ENCODE assay signal across 25 cellular contexts in genomic region chr10:35262436-35262835, GRCh38.
DNase-seq lines count a peak whose midpoint lies in the region; ATAC-seq, FAIRE-seq and TF ChIP-seq lines count a peak whose summit lies in the region.
"Had no signal": no experiment of that assay in that cellular context is flagged by ENCODE, and none has a peak within 500 bp of the region (broad histone marks: within the 10 kb centered on the region; RNA-seq: fewer than 3 reads in every experiment).

No MANE protein-coding gene starts in this region.

- no TSS peak for BruUV-seq in endothelial cell of umbilical vein (replicated peaks; lab: Mats Ljungman, UMichigan)

- no peaks in the 10 kb centered on the region for H3K79me2 ChIP-seq in endothelial cell of umbilical vein (ENCODE audit: control insufficient read depth, insufficient read depth, low read length)
- H3K79me2 ChIP-seq in SK-N-SH (ENCODE audit: insufficient read depth): no peaks in the 10 kb centered on the region

- H3K4me1 ChIP-seq in endothelial cell of umbilical vein (ENCODE audit: control insufficient read depth, extremely low read depth, insufficient read depth, low read length) (no peaks in the 10 kb centered on the region), SK-N-SH (ENCODE audit: control insufficient read depth in 1 of 2, insufficient read depth in 2 of 2, low read depth in 1 of 2, low read length in 1 of 2) (no peaks in the 10 kb centered on the region)
- H3K4me1 ChIP-seq: BE2C had no signal

- no peak overlapping the region for H3K27ac ChIP-seq in endothelial cell of umbilical vein (ENCODE audit: insufficient read depth, low read depth, low read length)
- no peak overlapping the region for H3K27ac ChIP-seq in SK-N-SH (ENCODE audit: low read depth in 2 of 2, low read length in 1 of 2)

- no peak overlapping the region for H3K4me2 ChIP-seq in endothelial cell of umbilical vein (ENCODE audit: insufficient read depth, low read length)
- no peak overlapping the region for H3K4me2 ChIP-seq in SK-N-SH
- H3K4me2 ChIP-seq: GM23338 had no signal

- no peaks in the 10 kb centered on the region for H3K27me3 ChIP-seq in endothelial cell of umbilical vein (ENCODE audit: control insufficient read depth in 2 of 2, insufficient read depth in 2 of 2, low read length in 2 of 2)
- H3K27me3 ChIP-seq in SK-N-SH (ENCODE audit: insufficient read depth): no peaks in the 10 kb centered on the region
- H3K27me3 ChIP-seq: BE2C had no signal

- intact Hi-C loops in endothelial cell of umbilical vein (cut with micrococcal nuclease): no loop called here

- no peaks in the 10 kb centered on the region for H3K9me2 ChIP-seq in SK-N-SH

- H3K9me1 ChIP-seq in endothelial cell of umbilical vein (replicated peaks; ENCODE audit: control insufficient read depth, extremely low read depth, insufficient read depth, low read length): no peaks in the 10 kb centered on the region

- DNase-seq in ELR (ENCODE audit: low read depth): peak; percentile 60
- peak; percentile 25 for DNase-seq in M059J (ENCODE audit: low read depth)
- DNase-seq in endothelial cell of umbilical vein (ENCODE audit: low read depth, low spot score): no peak
- DNase-seq in mesenteric fat pad (ENCODE audit: low spot score): peak; percentile 8
- no peak for DNase-seq in activated T-cell treated with anti-CD3 and anti-CD28 coated beads, Interleukin-2, amount 50 U/mL, for 48 hours
- DNase-seq in SK-N-SH: no peak
- DNase-seq: 8988T; ACHN; BE2C; Calu3; CD8-positive, alpha-beta memory T cell; DMS79 treated with DMSO at 0.1 percent for 48 hours; H9; KG1; NCI-H1048; NCI-H1417; NCI-H1694; NCI-H2029 treated with DMSO at 0.1 percent for 48 hours; NCI-H446 treated with DMSO at 0.1 percent for 48 hours; NCI-H526; SHP77 treated with DMSO at 0.1 percent for 48 hours had no signal

- no peaks in the 10 kb centered on the region for H3K36me3 ChIP-seq in endothelial cell of umbilical vein (ENCODE audit: control insufficient read depth in 2 of 2, extremely low read depth in 1 of 2, insufficient read depth in 2 of 2, low read length in 2 of 2)
- H3K36me3 ChIP-seq in SK-N-SH (replicated peaks in 1 of 2; ENCODE audit: control insufficient read depth in 1 of 2, insufficient read depth in 2 of 2, low read length in 1 of 2): no peaks in the 10 kb centered on the region
- H3K36me3 ChIP-seq: BE2C had no signal

- TF ChIP-seq RAD21 in SK-N-SH (IDR thresholded peaks at IDR 0.05; ENCODE audit: low read length): no peak

- no peak for TF ChIP-seq EP300 in SK-N-SH (IDR thresholded peaks at IDR 0.05; ENCODE audit: borderline replicate concordance in 1 of 2, low read depth in 1 of 2, low read length in 1 of 2)

- POLR2A ChIA-PET in endothelial cell of umbilical vein (lab: Charles Lee) (no interaction called here), SK-N-SH (lab: Yijun Ruan, JAX) (no interaction called here)

- ATAC-seq in GM21515 (IDR thresholded peaks at IDR 0.05; ENCODE audit: unreplicated experiment): no peak
- ATAC-seq: GM23338, Panc1 had no signal

- no peak overlapping the region for H3K4me3 ChIP-seq in endothelial cell of umbilical vein (replicated peaks in 1 of 3; ENCODE audit: insufficient read depth in 1 of 3, low read depth in 1 of 3, low read length in 3 of 3)
- no peak overlapping the region for H3K4me3 ChIP-seq in SK-N-SH (ENCODE audit: low read depth in 2 of 2, low read length in 1 of 2)
- H3K4me3 ChIP-seq: GM23338 had no signal

- no peaks in the 10 kb centered on the region for H3K9me3 ChIP-seq in endothelial cell of umbilical vein (replicated peaks; ENCODE audit: control insufficient read depth, insufficient read depth, low read length)
- H3K9me3 ChIP-seq in SK-N-SH: peaks cover 8% of the 10 kb centered on the region; the same call in 1 of the 2 replicates
- H3K9me3 ChIP-seq: BE2C had no signal

- H2AFZ ChIP-seq in endothelial cell of umbilical vein (ENCODE audit: low read depth, low read length): no peak overlapping the region
- no peak overlapping the region for H2AFZ ChIP-seq in SK-N-SH (ENCODE audit: low read depth)
- H2AFZ ChIP-seq: GM23338 had no signal

- H4K20me1 ChIP-seq in endothelial cell of umbilical vein (replicated peaks; ENCODE audit: control insufficient read depth, extremely low read depth, insufficient read depth, low read length): no peaks in the 10 kb centered on the region
- no peaks in the 10 kb centered on the region for H4K20me1 ChIP-seq in SK-N-SH (ENCODE audit: insufficient read depth)

- WGBS in SK-N-SH (ENCODE audit: low lambda C conversion rate): 96% methylated on average over 5 of the region's 5 CpGs

- H3F3A ChIP-seq in SK-N-SH (replicated peaks; ENCODE audit: insufficient read depth): peaks cover 13% of the 10 kb centered on the region

- no peak for FAIRE-seq in endothelial cell of umbilical vein (lab: Jason Lieb, UNC)
- FAIRE-seq: GM19239 had no signal

- no peak overlapping the region for H3K9ac ChIP-seq in endothelial cell of umbilical vein (replicated peaks; ENCODE audit: extremely low read depth, insufficient read depth, low read length)
- no peak overlapping the region for H3K9ac ChIP-seq in SK-N-SH

- CTCF ChIA-PET in endothelial cell of umbilical vein (lab: Charles Lee): no interaction called here
- CTCF ChIA-PET in SK-N-SH (lab: Yijun Ruan, JAX): no interaction called here

- dilution Hi-C loops in endothelial cell of umbilical vein (cut with MboI; ENCODE audit: extremely low pct_ligation_motif_present, low sequenced_read_pairs): no loop called here

- no peak for TF ChIP-seq POLR2A in endothelial cell of umbilical vein (IDR thresholded peaks at IDR 0.05; ENCODE audit: low read depth, low read length)

- TF ChIP-seq CTCF in endothelial cell of umbilical vein (IDR thresholded peaks at IDR 0.05; ENCODE audit: extremely low read depth in 1 of 2, insufficient read depth in 1 of 2, low read depth in 1 of 2, low read length in 2 of 2) (no peak), SK-N-SH (IDR thresholded peaks at IDR 0.05) (no peak)

TF ChIP-seq in endothelial cell of umbilical vein, 7 proteins besides CTCF, POLR2A, EP300 and RAD21:
- TF ChIP-seq FOS (IDR thresholded peaks at IDR 0.05; ENCODE audit: borderline replicate concordance, insufficient read depth, low read length): peak; percentile 11
- TF ChIP-seq EZH2 (IDR thresholded peaks at IDR 0.05; ENCODE audit: borderline replicate concordance, low read depth, low read length, severe bottlenecking): no peak

TF ChIP-seq in SK-N-SH, 30 proteins besides CTCF, POLR2A, EP300 and RAD21:
- no peak for TF ChIP-seq TEAD4 (IDR thresholded peaks at IDR 0.05; ENCODE audit: borderline replicate concordance, insufficient read depth)
- no peak for TF ChIP-seq YY1 (IDR thresholded peaks at IDR 0.05; ENCODE audit: low read depth)
- no peak for TF ChIP-seq POLR2AphosphoS5 (IDR thresholded peaks at IDR 0.05; ENCODE audit: low read depth, low read length)
- no peak for TF ChIP-seq USF2 (IDR thresholded peaks at IDR 0.05; ENCODE audit: borderline replicate concordance, low read depth, low read length)
- no peak for TF ChIP-seq RXRA (IDR thresholded peaks at IDR 0.05; ENCODE audit: borderline replicate concordance, low read depth)
- no peak for TF ChIP-seq FOSL2 (IDR thresholded peaks at IDR 0.05; ENCODE audit: borderline replicate concordance, low read depth)
- no peak for TF ChIP-seq ELF1 (IDR thresholded peaks at IDR 0.05)
- TF ChIP-seq GATA2 (CRISPR knock-in tag; IDR thresholded peaks at IDR 0.05): no peak
- TF ChIP-seq SIN3A (IDR thresholded peaks at IDR 0.05; ENCODE audit: borderline replicate concordance, low read depth, low read length): no peak
- no peak for TF ChIP-seq MEF2A (IDR thresholded peaks at IDR 0.05; ENCODE audit: borderline replicate concordance, low read depth)

Comparison
In these comparisons a context has a peak if more than half of its experiments do, and no peak if none do; other contexts are left out.
1. DNase-seq: peak in ELR (single experiment), M059J (single experiment) and mesenteric fat pad (single experiment); none in endothelial cell of umbilical vein (single experiment), activated T-cell treated with anti-CD3 and anti-CD28 coated beads, Interleukin-2, amount 50 U/mL, for 48 hours (0 of 2) and SK-N-SH (single experiment).